Comparison of ENCODE assay signal across 8 cellular contexts in genomic region chr6:170279977-170280688, GRCh38. TPM values are rescaled to one million over a fixed set of nuclear protein-coding genes. Genes with fewer than 3 reads are reported as not detected.
DNase-seq lines count a peak whose midpoint lies in the region; ATAC-seq and TF ChIP-seq lines count a peak whose summit lies in the region.

No MANE protein-coding gene starts in this region.

- H3K36me3 Mint-ChIP-seq in Calu3 (ENCODE audit: insufficient read depth, unreplicated experiment), result no peaks in the 10 kb centered on the region
- no peaks in the 10 kb centered on the region for H3K36me3 Mint-ChIP-seq in activated T-cell treated with anti-CD3 and anti-CD28 coated beads, Interleukin-2, amount 50 U/mL, for 72 hours (ENCODE audit: insufficient read depth in 2 of 2)
- no peaks in the 10 kb centered on the region for H3K36me3 Mint-ChIP-seq in stimulated activated effector memory CD8-positive, alpha-beta T cell treated with anti-CD3 and anti-CD28 coated beads, Interleukin-12 subunit alpha, Interleukin-12 subunit beta, amount 100 ng/mL, for 72 hours

- CTCF ChIA-PET in Calu3 (lab: Charles Lee), result interaction anchor here (0.6 to 1.6 kb wide), 2 partner anchors 311 to 448 kb away, joined by 3 read pairs; no protein-coding TSS in a partner anchor

- no peak overlapping the region for H3K27ac Mint-ChIP-seq in Calu3 (ENCODE audit: unreplicated experiment)
- no peak overlapping the region for H3K27ac Mint-ChIP-seq in activated T-cell treated with anti-CD3 and anti-CD28 coated beads, Interleukin-2, amount 50 U/mL, for 72 hours
- H3K27ac Mint-ChIP-seq in stimulated activated effector memory CD8-positive, alpha-beta T cell treated with anti-CD3 and anti-CD28 coated beads, Interleukin-12 subunit alpha, Interleukin-12 subunit beta, amount 100 ng/mL, for 72 hours, result no peak overlapping the region

- ATAC-seq in GM21723 (IDR thresholded peaks at IDR 0.05; ENCODE audit: unreplicated experiment), result peak; percentile 78
- peak; percentile 78 to 90 for ATAC-seq in activated T-cell treated with anti-CD3 and anti-CD28 coated beads, Interleukin-2, amount 50 U/mL, for 72 hours (replicated peaks in 1 of 2)
- peak; percentile 85 for ATAC-seq in stimulated activated effector memory CD8-positive, alpha-beta T cell treated with anti-CD3 and anti-CD28 coated beads, Interleukin-12 subunit alpha, Interleukin-12 subunit beta, amount 100 ng/mL, for 72 hours

- no TSS peak for BruUV-seq in Calu3 (replicated peaks; lab: Mats Ljungman, UMichigan)

- intact Hi-C loops in Calu3 (cut with micrococcal nuclease; ENCODE audit: unreplicated experiment), result no loop called here

- peak overlapping the region; percentile 68 for H3K4me3 Mint-ChIP-seq in Calu3 (ENCODE audit: low read depth, unreplicated experiment)
- peak overlapping the region; percentile 72 to 78 for H3K4me3 Mint-ChIP-seq in activated T-cell treated with anti-CD3 and anti-CD28 coated beads, Interleukin-2, amount 50 U/mL, for 72 hours
- H3K4me3 Mint-ChIP-seq in stimulated activated effector memory CD8-positive, alpha-beta T cell treated with anti-CD3 and anti-CD28 coated beads, Interleukin-12 subunit alpha, Interleukin-12 subunit beta, amount 100 ng/mL, for 72 hours, result peak overlapping the region; percentile 42

- H3K27me3 Mint-ChIP-seq in Calu3 (ENCODE audit: unreplicated experiment), result peaks cover 24% of the 10 kb centered on the region
- H3K27me3 Mint-ChIP-seq in activated T-cell treated with anti-CD3 and anti-CD28 coated beads, Interleukin-2, amount 50 U/mL, for 72 hours (ENCODE audit: low read depth), result no peaks in the 10 kb centered on the region

- DNase-seq in Calu3 (peak; percentile 51), NCI-H187 treated with DMSO at 0.1 percent for 48 hours (lab: John Stamatoyannopoulos, UW) (peak; percentile 97), hepatic stellate cell (ENCODE audit: low spot score) (peak; percentile 92), inferior parietal cortex (ENCODE audit: extremely low spot score) (no peak), NCI-H446 treated with DMSO at 0.1 percent for 48 hours (lab: John Stamatoyannopoulos, UW) (no peak)
- peak; percentile 45 to 52 for DNase-seq in activated T-cell treated with anti-CD3 and anti-CD28 coated beads, Interleukin-2, amount 50 U/mL, for 72 hours
- peak in 1 of 2 donors; percentile 65 for DNase-seq in stimulated activated effector memory CD8-positive, alpha-beta T cell treated with anti-CD3 and anti-CD28 coated beads, Interleukin-12 subunit alpha, Interleukin-12 subunit beta, amount 100 ng/mL, for 72 hours (ENCODE audit: low spot score in 2 of 2)

- H3K4me1 Mint-ChIP-seq in Calu3 (ENCODE audit: low read depth, unreplicated experiment), result peaks cover 12% of the 10 kb centered on the region
- H3K4me1 Mint-ChIP-seq in activated T-cell treated with anti-CD3 and anti-CD28 coated beads, Interleukin-2, amount 50 U/mL, for 72 hours (ENCODE audit: low read depth), result peaks cover 23% of the 10 kb centered on the region
- peaks cover 6% of the 10 kb centered on the region for H3K4me1 Mint-ChIP-seq in stimulated activated effector memory CD8-positive, alpha-beta T cell treated with anti-CD3 and anti-CD28 coated beads, Interleukin-12 subunit alpha, Interleukin-12 subunit beta, amount 100 ng/mL, for 72 hours

- no peak for TF ChIP-seq CTCF in Calu3 (IDR thresholded peaks at IDR 0.05; ENCODE audit: unreplicated experiment)

- H3K9me3 Mint-ChIP-seq in Calu3 (ENCODE audit: low read depth, unreplicated experiment), result no peaks in the 10 kb centered on the region
- H3K9me3 Mint-ChIP-seq in activated T-cell treated with anti-CD3 and anti-CD28 coated beads, Interleukin-2, amount 50 U/mL, for 72 hours, result no peaks in the 10 kb centered on the region
- no peaks in the 10 kb centered on the region for H3K9me3 Mint-ChIP-seq in stimulated activated effector memory CD8-positive, alpha-beta T cell treated with anti-CD3 and anti-CD28 coated beads, Interleukin-12 subunit alpha, Interleukin-12 subunit beta, amount 100 ng/mL, for 72 hours

RNA-seq across cellular contexts. Expression of gene DLL1, which starts 10.7 kb away (rescaled TPM):
- 0.12 and 0.14 TPM in 2 replicates for total RNA-seq in Calu3 (2022)
- total RNA-seq in activated T-cell treated with anti-CD3 and anti-CD28 coated beads, Interleukin-2, amount 50 U/mL, for 72 hours, result 1 to 10 TPM; 1.7 to 2.3 TPM

RNA-seq across cellular contexts. Expression of gene FAM120B, which starts 26.4 kb away (rescaled TPM):
- total RNA-seq in Calu3 (2022), result 13.2 and 13.9 TPM in 2 replicates
- total RNA-seq in activated T-cell treated with anti-CD3 and anti-CD28 coated beads, Interleukin-2, amount 50 U/mL, for 72 hours, result 10 to 100 TPM; 17.2 to 23.2 TPM

Comparison
In these comparisons a context has a peak if more than half of its experiments do, and no peak if none do; other contexts are left out.
1. DNase-seq: peak in Calu3 (single experiment), NCI-H187 treated with DMSO at 0.1 percent for 48 hours (single experiment), activated T-cell treated with anti-CD3 and anti-CD28 coated beads, Interleukin-2, amount 50 U/mL, for 72 hours (2 of 2) and hepatic stellate cell (single experiment); none in inferior parietal cortex (single experiment) and NCI-H446 treated with DMSO at 0.1 percent for 48 hours (single experiment).
2. Peak in every context shown above with its lines, with median percentiles within 50 percentile points of each other: H3K4me3 Mint-ChIP-seq and ATAC-seq.